In the genomic region with DNA sequence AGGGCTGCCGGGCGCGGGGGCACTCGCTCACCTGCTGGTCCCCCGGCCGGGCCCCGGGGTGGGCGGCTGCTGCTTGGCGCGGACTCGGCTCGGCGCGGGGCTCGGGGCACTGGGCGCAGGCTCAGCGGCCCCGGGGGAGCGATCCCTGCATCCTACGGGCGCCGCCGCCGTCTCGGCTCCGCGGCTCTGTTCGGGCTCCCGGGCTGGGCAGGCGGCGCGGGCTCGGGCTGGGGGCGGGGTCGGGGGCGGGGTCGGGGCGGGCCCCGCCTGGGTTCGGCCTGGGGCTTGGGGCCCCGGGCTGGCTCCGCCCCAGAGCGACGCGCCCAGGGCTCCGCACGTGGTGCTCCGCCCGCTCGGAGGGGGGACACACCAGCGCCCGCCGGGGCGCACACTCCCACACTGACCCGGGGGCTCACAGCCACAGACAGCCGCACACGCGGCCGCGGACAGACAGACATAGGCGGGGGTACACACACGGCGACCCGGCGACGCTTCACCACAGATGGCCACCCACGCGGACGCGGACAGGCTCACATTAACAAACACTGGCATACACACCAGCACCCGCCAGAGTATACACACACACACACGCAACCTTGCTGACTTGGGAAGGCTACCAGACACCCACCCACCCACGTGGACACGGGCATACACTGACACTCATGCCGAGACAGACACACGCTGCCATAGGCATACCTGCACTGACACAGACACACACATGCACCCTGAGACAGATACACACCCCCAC, we compare ENCODE assay signal across 1 cellular context.
TF ChIP-seq lines count a peak whose summit lies in the region.

A gene (minus strand): TSS at position 188 of the 748 bp plus-strand sequence. CDS start 16,380 bp downstream, outside the sequence.

TF ChIP-seq in HEK293, 187 proteins besides CTCF, POLR2A, EP300 and RAD21 (continued from another document):
- TF ChIP-seq, protein P1, sequence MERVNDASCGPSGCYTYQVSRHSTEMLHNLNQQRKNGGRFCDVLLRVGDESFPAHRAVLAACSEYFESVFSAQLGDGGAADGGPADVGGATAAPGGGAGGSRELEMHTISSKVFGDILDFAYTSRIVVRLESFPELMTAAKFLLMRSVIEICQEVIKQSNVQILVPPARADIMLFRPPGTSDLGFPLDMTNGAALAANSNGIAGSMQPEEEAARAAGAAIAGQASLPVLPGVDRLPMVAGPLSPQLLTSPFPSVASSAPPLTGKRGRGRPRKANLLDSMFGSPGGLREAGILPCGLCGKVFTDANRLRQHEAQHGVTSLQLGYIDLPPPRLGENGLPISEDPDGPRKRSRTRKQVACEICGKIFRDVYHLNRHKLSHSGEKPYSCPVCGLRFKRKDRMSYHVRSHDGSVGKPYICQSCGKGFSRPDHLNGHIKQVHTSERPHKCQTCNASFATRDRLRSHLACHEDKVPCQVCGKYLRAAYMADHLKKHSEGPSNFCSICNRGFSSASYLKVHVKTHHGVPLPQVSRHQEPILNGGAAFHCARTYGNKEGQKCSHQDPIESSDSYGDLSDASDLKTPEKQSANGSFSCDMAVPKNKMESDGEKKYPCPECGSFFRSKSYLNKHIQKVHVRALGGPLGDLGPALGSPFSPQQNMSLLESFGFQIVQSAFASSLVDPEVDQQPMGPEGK (tag by site-specific recombination; IDR thresholded peaks at IDR 0.05): peak; percentile 66
- peak; percentile 97 for TF ChIP-seq ZFHX2 (tag by site-specific recombination; conservative IDR thresholded peaks at IDR 0.05)
- TF ChIP-seq SP7 (tag by site-specific recombination; IDR thresholded peaks at IDR 0.05): peak; percentile 21; the same call in 1 of the 2 replicates
- no peak for TF ChIP-seq ZNF114 (tag by site-specific recombination; IDR thresholded peaks at IDR 0.05)
- TF ChIP-seq, protein P2, sequence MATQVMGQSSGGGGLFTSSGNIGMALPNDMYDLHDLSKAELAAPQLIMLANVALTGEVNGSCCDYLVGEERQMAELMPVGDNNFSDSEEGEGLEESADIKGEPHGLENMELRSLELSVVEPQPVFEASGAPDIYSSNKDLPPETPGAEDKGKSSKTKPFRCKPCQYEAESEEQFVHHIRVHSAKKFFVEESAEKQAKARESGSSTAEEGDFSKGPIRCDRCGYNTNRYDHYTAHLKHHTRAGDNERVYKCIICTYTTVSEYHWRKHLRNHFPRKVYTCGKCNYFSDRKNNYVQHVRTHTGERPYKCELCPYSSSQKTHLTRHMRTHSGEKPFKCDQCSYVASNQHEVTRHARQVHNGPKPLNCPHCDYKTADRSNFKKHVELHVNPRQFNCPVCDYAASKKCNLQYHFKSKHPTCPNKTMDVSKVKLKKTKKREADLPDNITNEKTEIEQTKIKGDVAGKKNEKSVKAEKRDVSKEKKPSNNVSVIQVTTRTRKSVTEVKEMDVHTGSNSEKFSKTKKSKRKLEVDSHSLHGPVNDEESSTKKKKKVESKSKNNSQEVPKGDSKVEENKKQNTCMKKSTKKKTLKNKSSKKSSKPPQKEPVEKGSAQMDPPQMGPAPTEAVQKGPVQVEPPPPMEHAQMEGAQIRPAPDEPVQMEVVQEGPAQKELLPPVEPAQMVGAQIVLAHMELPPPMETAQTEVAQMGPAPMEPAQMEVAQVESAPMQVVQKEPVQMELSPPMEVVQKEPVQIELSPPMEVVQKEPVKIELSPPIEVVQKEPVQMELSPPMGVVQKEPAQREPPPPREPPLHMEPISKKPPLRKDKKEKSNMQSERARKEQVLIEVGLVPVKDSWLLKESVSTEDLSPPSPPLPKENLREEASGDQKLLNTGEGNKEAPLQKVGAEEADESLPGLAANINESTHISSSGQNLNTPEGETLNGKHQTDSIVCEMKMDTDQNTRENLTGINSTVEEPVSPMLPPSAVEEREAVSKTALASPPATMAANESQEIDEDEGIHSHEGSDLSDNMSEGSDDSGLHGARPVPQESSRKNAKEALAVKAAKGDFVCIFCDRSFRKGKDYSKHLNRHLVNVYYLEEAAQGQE (tag by site-specific recombination; IDR thresholded peaks at IDR 0.05): no peak
- TF ChIP-seq, protein P3, sequence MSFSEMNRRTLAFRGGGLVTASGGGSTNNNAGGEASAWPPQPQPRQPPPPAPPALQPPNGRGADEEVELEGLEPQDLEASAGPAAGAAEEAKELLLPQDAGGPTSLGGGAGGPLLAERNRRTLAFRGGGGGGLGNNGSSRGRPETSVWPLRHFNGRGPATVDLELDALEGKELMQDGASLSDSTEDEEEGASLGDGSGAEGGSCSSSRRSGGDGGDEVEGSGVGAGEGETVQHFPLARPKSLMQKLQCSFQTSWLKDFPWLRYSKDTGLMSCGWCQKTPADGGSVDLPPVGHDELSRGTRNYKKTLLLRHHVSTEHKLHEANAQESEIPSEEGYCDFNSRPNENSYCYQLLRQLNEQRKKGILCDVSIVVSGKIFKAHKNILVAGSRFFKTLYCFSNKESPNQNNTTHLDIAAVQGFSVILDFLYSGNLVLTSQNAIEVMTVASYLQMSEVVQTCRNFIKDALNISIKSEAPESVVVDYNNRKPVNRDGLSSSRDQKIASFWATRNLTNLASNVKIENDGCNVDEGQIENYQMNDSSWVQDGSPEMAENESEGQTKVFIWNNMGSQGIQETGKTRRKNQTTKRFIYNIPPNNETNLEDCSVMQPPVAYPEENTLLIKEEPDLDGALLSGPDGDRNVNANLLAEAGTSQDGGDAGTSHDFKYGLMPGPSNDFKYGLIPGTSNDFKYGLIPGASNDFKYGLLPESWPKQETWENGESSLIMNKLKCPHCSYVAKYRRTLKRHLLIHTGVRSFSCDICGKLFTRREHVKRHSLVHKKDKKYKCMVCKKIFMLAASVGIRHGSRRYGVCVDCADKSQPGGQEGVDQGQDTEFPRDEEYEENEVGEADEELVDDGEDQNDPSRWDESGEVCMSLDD (tag by site-specific recombination; IDR thresholded peaks at IDR 0.05): peak; percentile 39; the same call in 1 of the 2 replicates
- TF ChIP-seq, protein P4, sequence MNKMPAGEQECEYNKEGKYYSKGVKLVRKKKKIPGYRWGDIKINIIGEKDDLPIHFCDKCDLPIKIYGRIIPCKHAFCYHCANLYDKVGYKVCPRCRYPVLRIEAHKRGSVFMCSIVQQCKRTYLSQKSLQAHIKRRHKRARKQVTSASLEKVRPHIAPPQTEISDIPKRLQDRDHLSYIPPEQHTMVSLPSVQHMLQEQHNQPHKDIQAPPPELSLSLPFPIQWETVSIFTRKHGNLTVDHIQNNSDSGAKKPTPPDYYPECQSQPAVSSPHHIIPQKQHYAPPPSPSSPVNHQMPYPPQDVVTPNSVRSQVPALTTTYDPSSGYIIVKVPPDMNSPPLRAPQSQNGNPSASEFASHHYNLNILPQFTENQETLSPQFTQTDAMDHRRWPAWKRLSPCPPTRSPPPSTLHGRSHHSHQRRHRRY (tag by site-specific recombination; IDR thresholded peaks at IDR 0.05): 0 out of 2 replicates have a peak, but pooled peaks have one; percentile 42
- TF ChIP-seq, protein P5, sequence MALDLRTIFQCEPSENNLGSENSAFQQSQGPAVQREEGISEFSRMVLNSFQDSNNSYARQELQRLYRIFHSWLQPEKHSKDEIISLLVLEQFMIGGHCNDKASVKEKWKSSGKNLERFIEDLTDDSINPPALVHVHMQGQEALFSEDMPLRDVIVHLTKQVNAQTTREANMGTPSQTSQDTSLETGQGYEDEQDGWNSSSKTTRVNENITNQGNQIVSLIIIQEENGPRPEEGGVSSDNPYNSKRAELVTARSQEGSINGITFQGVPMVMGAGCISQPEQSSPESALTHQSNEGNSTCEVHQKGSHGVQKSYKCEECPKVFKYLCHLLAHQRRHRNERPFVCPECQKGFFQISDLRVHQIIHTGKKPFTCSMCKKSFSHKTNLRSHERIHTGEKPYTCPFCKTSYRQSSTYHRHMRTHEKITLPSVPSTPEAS (tag by site-specific recombination; IDR thresholded peaks at IDR 0.05): peak; percentile 95
- TF ChIP-seq, protein P6, sequence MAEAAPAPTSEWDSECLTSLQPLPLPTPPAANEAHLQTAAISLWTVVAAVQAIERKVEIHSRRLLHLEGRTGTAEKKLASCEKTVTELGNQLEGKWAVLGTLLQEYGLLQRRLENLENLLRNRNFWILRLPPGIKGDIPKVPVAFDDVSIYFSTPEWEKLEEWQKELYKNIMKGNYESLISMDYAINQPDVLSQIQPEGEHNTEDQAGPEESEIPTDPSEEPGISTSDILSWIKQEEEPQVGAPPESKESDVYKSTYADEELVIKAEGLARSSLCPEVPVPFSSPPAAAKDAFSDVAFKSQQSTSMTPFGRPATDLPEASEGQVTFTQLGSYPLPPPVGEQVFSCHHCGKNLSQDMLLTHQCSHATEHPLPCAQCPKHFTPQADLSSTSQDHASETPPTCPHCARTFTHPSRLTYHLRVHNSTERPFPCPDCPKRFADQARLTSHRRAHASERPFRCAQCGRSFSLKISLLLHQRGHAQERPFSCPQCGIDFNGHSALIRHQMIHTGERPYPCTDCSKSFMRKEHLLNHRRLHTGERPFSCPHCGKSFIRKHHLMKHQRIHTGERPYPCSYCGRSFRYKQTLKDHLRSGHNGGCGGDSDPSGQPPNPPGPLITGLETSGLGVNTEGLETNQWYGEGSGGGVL (tag by site-specific recombination; IDR thresholded peaks at IDR 0.05): peak; percentile 70; the same call in 1 of the 2 replicates
- peak; percentile 34; the same call in 1 of the 2 replicates for TF ChIP-seq ZBTB20 (tag by site-specific recombination; IDR thresholded peaks at IDR 0.05)
- TF ChIP-seq ZNF133 (tag by site-specific recombination; IDR thresholded peaks at IDR 0.05): peak; percentile 43
- TF ChIP-seq, protein P7, sequence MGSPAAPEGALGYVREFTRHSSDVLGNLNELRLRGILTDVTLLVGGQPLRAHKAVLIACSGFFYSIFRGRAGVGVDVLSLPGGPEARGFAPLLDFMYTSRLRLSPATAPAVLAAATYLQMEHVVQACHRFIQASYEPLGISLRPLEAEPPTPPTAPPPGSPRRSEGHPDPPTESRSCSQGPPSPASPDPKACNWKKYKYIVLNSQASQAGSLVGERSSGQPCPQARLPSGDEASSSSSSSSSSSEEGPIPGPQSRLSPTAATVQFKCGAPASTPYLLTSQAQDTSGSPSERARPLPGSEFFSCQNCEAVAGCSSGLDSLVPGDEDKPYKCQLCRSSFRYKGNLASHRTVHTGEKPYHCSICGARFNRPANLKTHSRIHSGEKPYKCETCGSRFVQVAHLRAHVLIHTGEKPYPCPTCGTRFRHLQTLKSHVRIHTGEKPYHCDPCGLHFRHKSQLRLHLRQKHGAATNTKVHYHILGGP (tag by site-specific recombination; IDR thresholded peaks at IDR 0.05): no peak
- TF ChIP-seq ZNF76 (tag by site-specific recombination; IDR thresholded peaks at IDR 0.05; ENCODE audit: borderline replicate concordance, low read depth): no peak
